ENCODE assay signal across 2 cellular contexts in genomic region chr3:31692714-31693113, GRCh38.
TF ChIP-seq lines count a peak whose summit lies in the region.

No MANE protein-coding gene starts in this region.

TF ChIP-seq in HepG2, 621 proteins besides CTCF, POLR2A, EP300 and RAD21:
- TF ChIP-seq AHDC1 (CRISPR knock-in tag; IDR thresholded peaks at IDR 0.05; ENCODE audit: borderline replicate concordance) (no peak), ZBTB3 (CRISPR knock-in tag; IDR thresholded peaks at IDR 0.05; ENCODE audit: borderline replicate concordance, low read depth) (no peak), RNF2 (conservative IDR thresholded peaks at IDR 0.05; ENCODE audit: low read depth) (no peak), ZBTB33 (CRISPR knock-in tag; IDR thresholded peaks at IDR 0.05) (no peak), ZNF558 (CRISPR knock-in tag; IDR thresholded peaks at IDR 0.05; ENCODE audit: borderline replicate concordance) (no peak), TEAD2 (CRISPR knock-in tag; IDR thresholded peaks at IDR 0.05) (no peak), SETDB1 (CRISPR knock-in tag; IDR thresholded peaks at IDR 0.05; ENCODE audit: borderline replicate concordance) (no peak), BHLHE40 (IDR thresholded peaks at IDR 0.05; ENCODE audit: low read length) (no peak), CREBL2 (CRISPR knock-in tag; IDR thresholded peaks at IDR 0.05; ENCODE audit: borderline replicate concordance) (no peak), PATZ1 (CRISPR knock-in tag; IDR thresholded peaks at IDR 0.05) (no peak), ZNF629 (CRISPR knock-in tag; conservative IDR thresholded peaks at IDR 0.05) (0 out of 2 replicates have a peak, but pooled peaks have one; percentile 26), STAG1 (CRISPR knock-in tag; IDR thresholded peaks at IDR 0.05) (peak; percentile 33; the same call in 1 of the 2 replicates), ZSCAN22 (CRISPR knock-in tag; IDR thresholded peaks at IDR 0.05) (no peak), NR2C2 (CRISPR knock-in tag; IDR thresholded peaks at IDR 0.05; ENCODE audit: borderline replicate concordance) (no peak)

TF ChIP-seq in H1, 55 proteins besides CTCF, POLR2A, EP300 and RAD21:
- TF ChIP-seq SIRT6 (IDR thresholded peaks at IDR 0.05; ENCODE audit: low read length) (no peak), RFX5 (IDR thresholded peaks at IDR 0.05; ENCODE audit: borderline replicate concordance, low read depth, low read length) (no peak), HDAC6 (IDR thresholded peaks at IDR 0.05; ENCODE audit: low read depth, low read length) (no peak), CBX8 (IDR thresholded peaks at IDR 0.05; ENCODE audit: borderline replicate concordance, low read depth, low read length) (no peak)
TF ChIP-seq in H1: peak in this region for 0.
